ENCODE assay signal across 1 cellular context in genomic region chr15:92907229-92907628, GRCh38.
TF ChIP-seq lines count a peak whose summit lies in the region.

No MANE protein-coding gene starts in this region.

TF ChIP-seq in K562, 482 proteins besides CTCF, POLR2A, EP300 and RAD21 (continued from another document and continues in another):
- TF ChIP-seq NFE2 (IDR thresholded peaks at IDR 0.05; ENCODE audit: low read depth), result peak; percentile 73
- TF ChIP-seq TARDBP (IDR thresholded peaks at IDR 0.05), result no peak
- no peak for TF ChIP-seq PHF21A (IDR thresholded peaks at IDR 0.05; ENCODE audit: borderline replicate concordance, low read depth)
- TF ChIP-seq BMI1 (IDR thresholded peaks at IDR 0.05; ENCODE audit: low read length), result no peak
- TF ChIP-seq ZNF217 (CRISPR knock-in tag; IDR thresholded peaks at IDR 0.05), result no peak
- TF ChIP-seq, protein P1, sequence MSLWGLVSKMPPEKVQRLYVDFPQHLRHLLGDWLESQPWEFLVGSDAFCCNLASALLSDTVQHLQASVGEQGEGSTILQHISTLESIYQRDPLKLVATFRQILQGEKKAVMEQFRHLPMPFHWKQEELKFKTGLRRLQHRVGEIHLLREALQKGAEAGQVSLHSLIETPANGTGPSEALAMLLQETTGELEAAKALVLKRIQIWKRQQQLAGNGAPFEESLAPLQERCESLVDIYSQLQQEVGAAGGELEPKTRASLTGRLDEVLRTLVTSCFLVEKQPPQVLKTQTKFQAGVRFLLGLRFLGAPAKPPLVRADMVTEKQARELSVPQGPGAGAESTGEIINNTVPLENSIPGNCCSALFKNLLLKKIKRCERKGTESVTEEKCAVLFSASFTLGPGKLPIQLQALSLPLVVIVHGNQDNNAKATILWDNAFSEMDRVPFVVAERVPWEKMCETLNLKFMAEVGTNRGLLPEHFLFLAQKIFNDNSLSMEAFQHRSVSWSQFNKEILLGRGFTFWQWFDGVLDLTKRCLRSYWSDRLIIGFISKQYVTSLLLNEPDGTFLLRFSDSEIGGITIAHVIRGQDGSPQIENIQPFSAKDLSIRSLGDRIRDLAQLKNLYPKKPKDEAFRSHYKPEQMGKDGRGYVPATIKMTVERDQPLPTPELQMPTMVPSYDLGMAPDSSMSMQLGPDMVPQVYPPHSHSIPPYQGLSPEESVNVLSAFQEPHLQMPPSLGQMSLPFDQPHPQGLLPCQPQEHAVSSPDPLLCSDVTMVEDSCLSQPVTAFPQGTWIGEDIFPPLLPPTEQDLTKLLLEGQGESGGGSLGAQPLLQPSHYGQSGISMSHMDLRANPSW (CRISPR knock-in tag; IDR thresholded peaks at IDR 0.05), result no peak
- peak; percentile 33; the same call in 1 of the 2 replicates for TF ChIP-seq MAFF (IDR thresholded peaks at IDR 0.05; ENCODE audit: low read length)
- no peak for TF ChIP-seq ZSCAN29 (IDR thresholded peaks at IDR 0.05)
- no peak for TF ChIP-seq PCBP1 (IDR thresholded peaks at IDR 0.05; ENCODE audit: low read depth, low read length, poor library complexity, severe bottlenecking)
- no peak for TF ChIP-seq ELF1 (tag; IDR thresholded peaks at IDR 0.05)
- no peak for TF ChIP-seq SNRNP70 (optimal IDR thresholded peaks at IDR 0.05; ENCODE audit: low read depth, low read length)
- TF ChIP-seq ETS2 (tag; IDR thresholded peaks at IDR 0.05; ENCODE audit: borderline replicate concordance, poor library complexity, severe bottlenecking), result no peak
- TF ChIP-seq SMARCB1 (IDR thresholded peaks at IDR 0.05; ENCODE audit: insufficient read length, low read depth), result no peak
- TF ChIP-seq, protein P2, sequence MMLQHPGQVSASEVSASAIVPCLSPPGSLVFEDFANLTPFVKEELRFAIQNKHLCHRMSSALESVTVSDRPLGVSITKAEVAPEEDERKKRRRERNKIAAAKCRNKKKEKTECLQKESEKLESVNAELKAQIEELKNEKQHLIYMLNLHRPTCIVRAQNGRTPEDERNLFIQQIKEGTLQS (IDR thresholded peaks at IDR 0.05), result peak; percentile 57; the same call in 1 of the 2 replicates
- TF ChIP-seq, protein P2 (CRISPR knock-in tag; conservative IDR thresholded peaks at IDR 0.05), result no peak
- TF ChIP-seq TOE1 (IDR thresholded peaks at IDR 0.05; ENCODE audit: borderline replicate concordance), result no peak
- no peak for TF ChIP-seq TOE1 (CRISPR knock-in tag; IDR thresholded peaks at IDR 0.05; ENCODE audit: borderline replicate concordance, low read depth)
- TF ChIP-seq, protein P3, sequence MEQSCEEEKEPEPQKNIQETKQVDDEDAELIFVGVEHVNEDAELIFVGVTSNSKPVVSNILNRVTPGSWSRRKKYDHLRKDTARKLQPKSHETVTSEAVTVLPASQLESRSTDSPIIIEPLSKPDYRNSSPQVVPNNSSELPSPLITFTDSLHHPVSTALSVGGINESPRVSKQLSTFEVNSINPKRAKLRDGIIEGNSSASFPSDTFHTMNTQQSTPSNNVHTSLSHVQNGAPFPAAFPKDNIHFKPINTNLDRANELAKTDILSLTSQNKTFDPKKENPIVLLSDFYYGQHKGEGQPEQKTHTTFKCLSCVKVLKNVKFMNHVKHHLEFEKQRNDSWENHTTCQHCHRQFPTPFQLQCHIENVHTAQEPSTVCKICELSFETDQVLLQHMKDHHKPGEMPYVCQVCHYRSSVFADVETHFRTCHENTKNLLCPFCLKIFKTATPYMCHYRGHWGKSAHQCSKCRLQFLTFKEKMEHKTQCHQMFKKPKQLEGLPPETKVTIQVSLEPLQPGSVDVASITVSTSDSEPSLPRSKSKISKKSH (CRISPR knock-in tag; IDR thresholded peaks at IDR 0.05), result no peak
- TF ChIP-seq NFE2L1 (tag; IDR thresholded peaks at IDR 0.05; ENCODE audit: borderline replicate concordance, low read depth), result peak; percentile 17; the same call in 1 of the 2 replicates
- no peak for TF ChIP-seq MCM3 (IDR thresholded peaks at IDR 0.05)
- TF ChIP-seq, protein P4, sequence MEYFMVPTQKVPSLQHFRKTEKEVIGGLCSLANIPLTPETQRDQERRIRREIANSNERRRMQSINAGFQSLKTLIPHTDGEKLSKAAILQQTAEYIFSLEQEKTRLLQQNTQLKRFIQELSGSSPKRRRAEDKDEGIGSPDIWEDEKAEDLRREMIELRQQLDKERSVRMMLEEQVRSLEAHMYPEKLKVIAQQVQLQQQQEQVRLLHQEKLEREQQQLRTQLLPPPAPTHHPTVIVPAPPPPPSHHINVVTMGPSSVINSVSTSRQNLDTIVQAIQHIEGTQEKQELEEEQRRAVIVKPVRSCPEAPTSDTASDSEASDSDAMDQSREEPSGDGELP (CRISPR knock-in tag; IDR thresholded peaks at IDR 0.05; ENCODE audit: borderline replicate concordance), result no peak
- peak; percentile 33; the same call in 1 of the 2 replicates for TF ChIP-seq MAFK (IDR thresholded peaks at IDR 0.05; ENCODE audit: low read length)
- TF ChIP-seq POLR3G (IDR thresholded peaks at IDR 0.05; ENCODE audit: extremely low read depth, insufficient read length, insufficient replicate concordance), result no peak
- no peak for TF ChIP-seq MCM2 (IDR thresholded peaks at IDR 0.05; ENCODE audit: low read depth)
- no peak for TF ChIP-seq ZNF311 (CRISPR knock-in tag; IDR thresholded peaks at IDR 0.05)
- TF ChIP-seq, protein P5, sequence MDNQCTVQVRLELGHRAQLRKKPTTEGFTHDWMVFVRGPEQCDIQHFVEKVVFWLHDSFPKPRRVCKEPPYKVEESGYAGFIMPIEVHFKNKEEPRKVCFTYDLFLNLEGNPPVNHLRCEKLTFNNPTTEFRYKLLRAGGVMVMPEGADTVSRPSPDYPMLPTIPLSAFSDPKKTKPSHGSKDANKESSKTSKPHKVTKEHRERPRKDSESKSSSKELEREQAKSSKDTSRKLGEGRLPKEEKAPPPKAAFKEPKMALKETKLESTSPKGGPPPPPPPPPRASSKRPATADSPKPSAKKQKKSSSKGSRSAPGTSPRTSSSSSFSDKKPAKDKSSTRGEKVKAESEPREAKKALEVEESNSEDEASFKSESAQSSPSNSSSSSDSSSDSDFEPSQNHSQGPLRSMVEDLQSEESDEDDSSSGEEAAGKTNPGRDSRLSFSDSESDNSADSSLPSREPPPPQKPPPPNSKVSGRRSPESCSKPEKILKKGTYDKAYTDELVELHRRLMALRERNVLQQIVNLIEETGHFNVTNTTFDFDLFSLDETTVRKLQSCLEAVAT (IDR thresholded peaks at IDR 0.05), result peak; percentile 30 to 60; a peak in 2 of 4 replicates
- TF ChIP-seq STAT5A (IDR thresholded peaks at IDR 0.05; ENCODE audit: borderline replicate concordance, low read length), result no peak
- TF ChIP-seq HLTF (IDR thresholded peaks at IDR 0.05), result no peak
- no peak for TF ChIP-seq HMG20A (CRISPR knock-in tag; conservative IDR thresholded peaks at IDR 0.05)
- TF ChIP-seq SOX6 (IDR thresholded peaks at IDR 0.05), result no peak
- TF ChIP-seq IFI16 (CRISPR knock-in tag; IDR thresholded peaks at IDR 0.05), result no peak
- TF ChIP-seq JUND (IDR thresholded peaks at IDR 0.05; ENCODE audit: borderline replicate concordance, low read depth, low read length), result peak; percentile 46; the same call in 1 of the 2 replicates
- peak; percentile 39; the same call in 2 of the 3 replicates for TF ChIP-seq JUND (tag; IDR thresholded peaks at IDR 0.05; ENCODE audit: borderline replicate concordance, low read depth, low read length)
- no peak for TF ChIP-seq XRCC4 (IDR thresholded peaks at IDR 0.05; ENCODE audit: extremely low read depth, insufficient read depth, insufficient read length)
- TF ChIP-seq POLR3A (IDR thresholded peaks at IDR 0.05; ENCODE audit: borderline replicate concordance, extremely low read depth, insufficient read depth, insufficient read length), result no peak
- TF ChIP-seq ADNP (tag; IDR thresholded peaks at IDR 0.05), result no peak
- no peak for TF ChIP-seq HDAC2 (IDR thresholded peaks at IDR 0.05)
- TF ChIP-seq SAFB2 (IDR thresholded peaks at IDR 0.05; ENCODE audit: borderline replicate concordance, low read depth, low read length, severe bottlenecking), result no peak
- TF ChIP-seq CEBPG (CRISPR knock-in tag; IDR thresholded peaks at IDR 0.05), result no peak
- no peak for TF ChIP-seq CEBPG (tag; conservative IDR thresholded peaks at IDR 0.05 in 1 of 2, IDR thresholded peaks at IDR 0.05 in 1 of 2)
- TF ChIP-seq SAP30 (IDR thresholded peaks at IDR 0.05; ENCODE audit: borderline replicate concordance, insufficient read depth, low read depth, low read length, poor library complexity, severe bottlenecking), result no peak
- peak; percentile 72 for TF ChIP-seq C11orf30 (IDR thresholded peaks at IDR 0.05; ENCODE audit: low read depth)
- TF ChIP-seq NR0B1 (IDR thresholded peaks at IDR 0.05; ENCODE audit: partially characterized antibody), result no peak
- no peak for TF ChIP-seq PATZ1 (CRISPR knock-in tag; IDR thresholded peaks at IDR 0.05; ENCODE audit: borderline replicate concordance)
- TF ChIP-seq HNRNPUL1 (IDR thresholded peaks at IDR 0.05; ENCODE audit: low read length), result no peak
- TF ChIP-seq ZNF830 (CRISPR knock-in tag; IDR thresholded peaks at IDR 0.05), result no peak
- TF ChIP-seq, protein P6, sequence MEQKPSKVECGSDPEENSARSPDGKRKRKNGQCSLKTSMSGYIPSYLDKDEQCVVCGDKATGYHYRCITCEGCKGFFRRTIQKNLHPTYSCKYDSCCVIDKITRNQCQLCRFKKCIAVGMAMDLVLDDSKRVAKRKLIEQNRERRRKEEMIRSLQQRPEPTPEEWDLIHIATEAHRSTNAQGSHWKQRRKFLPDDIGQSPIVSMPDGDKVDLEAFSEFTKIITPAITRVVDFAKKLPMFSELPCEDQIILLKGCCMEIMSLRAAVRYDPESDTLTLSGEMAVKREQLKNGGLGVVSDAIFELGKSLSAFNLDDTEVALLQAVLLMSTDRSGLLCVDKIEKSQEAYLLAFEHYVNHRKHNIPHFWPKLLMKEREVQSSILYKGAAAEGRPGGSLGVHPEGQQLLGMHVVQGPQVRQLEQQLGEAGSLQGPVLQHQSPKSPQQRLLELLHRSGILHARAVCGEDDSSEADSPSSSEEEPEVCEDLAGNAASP (IDR thresholded peaks at IDR 0.05), result no peak
- 0 out of 4 replicates have a peak, but pooled peaks of 1 of the 2 experiments have one; percentile 4 for TF ChIP-seq RCOR1 (IDR thresholded peaks at IDR 0.05; ENCODE audit: borderline replicate concordance in 1 of 2, low read depth in 2 of 2, low read length in 2 of 2)
- TF ChIP-seq ZNF707 (CRISPR knock-in tag; conservative IDR thresholded peaks at IDR 0.05), result no peak
- no peak for TF ChIP-seq BCL6 (CRISPR knock-in tag; IDR thresholded peaks at IDR 0.05)
- TF ChIP-seq, protein P7, sequence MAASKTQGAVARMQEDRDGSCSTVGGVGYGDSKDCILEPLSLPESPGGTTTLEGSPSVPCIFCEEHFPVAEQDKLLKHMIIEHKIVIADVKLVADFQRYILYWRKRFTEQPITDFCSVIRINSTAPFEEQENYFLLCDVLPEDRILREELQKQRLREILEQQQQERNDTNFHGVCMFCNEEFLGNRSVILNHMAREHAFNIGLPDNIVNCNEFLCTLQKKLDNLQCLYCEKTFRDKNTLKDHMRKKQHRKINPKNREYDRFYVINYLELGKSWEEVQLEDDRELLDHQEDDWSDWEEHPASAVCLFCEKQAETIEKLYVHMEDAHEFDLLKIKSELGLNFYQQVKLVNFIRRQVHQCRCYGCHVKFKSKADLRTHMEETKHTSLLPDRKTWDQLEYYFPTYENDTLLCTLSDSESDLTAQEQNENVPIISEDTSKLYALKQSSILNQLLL (CRISPR knock-in tag; IDR thresholded peaks at IDR 0.05; ENCODE audit: borderline replicate concordance), result no peak
- TF ChIP-seq, protein P8, sequence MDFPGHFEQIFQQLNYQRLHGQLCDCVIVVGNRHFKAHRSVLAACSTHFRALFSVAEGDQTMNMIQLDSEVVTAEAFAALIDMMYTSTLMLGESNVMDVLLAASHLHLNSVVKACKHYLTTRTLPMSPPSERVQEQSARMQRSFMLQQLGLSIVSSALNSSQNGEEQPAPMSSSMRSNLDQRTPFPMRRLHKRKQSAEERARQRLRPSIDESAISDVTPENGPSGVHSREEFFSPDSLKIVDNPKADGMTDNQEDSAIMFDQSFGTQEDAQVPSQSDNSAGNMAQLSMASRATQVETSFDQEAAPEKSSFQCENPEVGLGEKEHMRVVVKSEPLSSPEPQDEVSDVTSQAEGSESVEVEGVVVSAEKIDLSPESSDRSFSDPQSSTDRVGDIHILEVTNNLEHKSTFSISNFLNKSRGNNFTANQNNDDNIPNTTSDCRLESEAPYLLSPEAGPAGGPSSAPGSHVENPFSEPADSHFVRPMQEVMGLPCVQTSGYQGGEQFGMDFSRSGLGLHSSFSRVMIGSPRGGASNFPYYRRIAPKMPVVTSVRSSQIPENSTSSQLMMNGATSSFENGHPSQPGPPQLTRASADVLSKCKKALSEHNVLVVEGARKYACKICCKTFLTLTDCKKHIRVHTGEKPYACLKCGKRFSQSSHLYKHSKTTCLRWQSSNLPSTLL (IDR thresholded peaks at IDR 0.05), result no peak
- no peak for TF ChIP-seq NFATC3 (IDR thresholded peaks at IDR 0.05)
- TF ChIP-seq, protein P9, sequence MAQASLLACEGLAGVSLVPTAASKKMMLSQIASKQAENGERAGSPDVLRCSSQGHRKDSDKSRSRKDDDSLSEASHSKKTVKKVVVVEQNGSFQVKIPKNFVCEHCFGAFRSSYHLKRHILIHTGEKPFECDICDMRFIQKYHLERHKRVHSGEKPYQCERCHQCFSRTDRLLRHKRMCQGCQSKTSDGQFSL (CRISPR knock-in tag; IDR thresholded peaks at IDR 0.05), result no peak
- TF ChIP-seq, protein P9 (tag; IDR thresholded peaks at IDR 0.05), result no peak
- no peak for TF ChIP-seq HNRNPL (IDR thresholded peaks at IDR 0.05; ENCODE audit: low read depth, low read length)
